In genomic region chr13:90800082-90800746, GRCh38 we compare ENCODE assay signal across 12 cellular contexts.
A peak's percentile ranks its signal among the peaks of the same experiment; 100 is the strongest.
DNase-seq lines count a peak whose midpoint lies in the region; ATAC-seq, FAIRE-seq and TF ChIP-seq lines count a peak whose summit lies in the region.
"Had no signal": no experiment of that assay in that cellular context is flagged by ENCODE, and none has a peak within 500 bp of the region (broad histone marks: within the 10 kb centered on the region; RNA-seq: fewer than 3 reads in every experiment).

No MANE protein-coding gene starts in this region.

- ATAC-seq in Right ventricle myocardium superior (ENCODE audit: poor library complexity), result peak; percentile 88
- ATAC-seq in HG02852 (IDR thresholded peaks at IDR 0.05; ENCODE audit: unreplicated experiment), result no peak

- 24 to 36% (median 27%) methylated on average over 3 of the region's 3 CpGs for WGBS in small intestine, 3 donors

- H3K4me3 ChIP-seq in GM12865 (ENCODE audit: low read depth, low read length) (no peak overlapping the region), small intestine (ENCODE audit: low read depth in 1 of 2, low read length in 2 of 2) (no peak overlapping the region)
- H3K4me3 ChIP-seq: suprapubic skin had no signal

- H3K9me3 ChIP-seq in small intestine (ENCODE audit: control insufficient read depth, low read depth), result no peaks in the 10 kb centered on the region

- TF ChIP-seq CTCF in GM12865 (IDR thresholded peaks at IDR 0.05; ENCODE audit: insufficient read depth, low read depth, low read length, missing control alignments), result no peak

- H3K36me3 ChIP-seq in small intestine (ENCODE audit: control insufficient read depth in 2 of 2, insufficient read depth in 2 of 2, low read length in 2 of 2), result no peaks in the 10 kb centered on the region
- H3K36me3 ChIP-seq: suprapubic skin had no signal

- no peak overlapping the region for H3K27ac ChIP-seq in small intestine (ENCODE audit: low read depth in 1 of 2, low read length in 1 of 2)
- H3K27ac ChIP-seq: suprapubic skin, VCaP had no signal

- peak; percentile 6 for DNase-seq in GM12865 (ENCODE audit: low read depth)
- peak; percentile 18 for DNase-seq in RPMI8226
- peak; percentile 88 for DNase-seq in Right ventricle myocardium superior
- peak; percentile 90 for DNase-seq in posterior vena cava (ENCODE audit: low spot score)
- DNase-seq in HuH-7.5 (ENCODE audit: low spot score), result no peak
- no peak for DNase-seq in small intestine
- no peak for DNase-seq in NCI-H1436 (lab: John Stamatoyannopoulos, UW)
- DNase-seq: CD4-positive, alpha-beta T cell; central memory CD4-positive, alpha-beta T cell had no signal

- no peaks in the 10 kb centered on the region for H3K27me3 ChIP-seq in small intestine (ENCODE audit: control insufficient read depth in 2 of 2, insufficient read depth in 2 of 2, low read length in 2 of 2)
- H3K27me3 ChIP-seq: suprapubic skin had no signal

- H3K4me1 ChIP-seq in small intestine (ENCODE audit: control insufficient read depth in 2 of 2, insufficient read depth in 1 of 2, low read depth in 1 of 2, low read length in 1 of 2), result no peaks in the 10 kb centered on the region
- H3K4me1 ChIP-seq: suprapubic skin had no signal

- intact Hi-C loops in Right ventricle myocardium superior (cut with DNase I), result no loop called here
- intact Hi-C loops in posterior vena cava (cut with DNase I), result no loop called here

- FAIRE-seq in small intestine (lab: Jason Lieb, UNC), result no peak

Comparison
In these comparisons a context has a peak if more than half of its experiments do, and no peak if none do; other contexts are left out.
1. DNase-seq: peak in GM12865 (single experiment), RPMI8226 (single experiment), Right ventricle myocardium superior (single experiment) and posterior vena cava (single experiment); none in HuH-7.5 (single experiment), small intestine (single experiment) and NCI-H1436 (single experiment).